In genomic region chr17:19372439-19372838, GRCh38 we compare ENCODE assay signal across 25 cellular contexts. TPM values are rescaled to one million over a fixed set of nuclear protein-coding genes. Genes with fewer than 3 reads are reported as not detected.
DNase-seq lines count a peak whose midpoint lies in the region; ATAC-seq and TF ChIP-seq lines count a peak whose summit lies in the region.
"Had no signal": no experiment of that assay in that cellular context is flagged by ENCODE, and none has a peak within 500 bp of the region (broad histone marks: within the 10 kb centered on the region; RNA-seq: fewer than 3 reads in every experiment).

No MANE protein-coding gene starts in this region.

- peaks cover 45% of the 10 kb centered on the region for H3K4me1 Mint-ChIP-seq in activated naive CD8-positive, alpha-beta T cell treated with anti-CD3 and anti-CD28 coated beads, Interleukin-2, amount 10 ng/mL, durations not matched to agents 7 days and 5 days
- peaks cover 28% of the 10 kb centered on the region for H3K4me1 Mint-ChIP-seq in activated naive CD8-positive, alpha-beta T cell treated with anti-CD3 and anti-CD28 coated beads for 36 hours
- peaks cover 65% of the 10 kb centered on the region for H3K4me1 Mint-ChIP-seq in activated T-helper 1 cell treated with anti-CD3 and anti-CD28 coated beads, Interleukin-12 subunit alpha, Interleukin-12 subunit beta, Interleukin-2, Interleukin-4 antibody, amounts not matched to agents 30 ng/mL and 10 ng/mL and 1 ng/mL, durations not matched to agents 14 hours and 24 hours and 36 hours (ENCODE audit: low read depth)
- H3K4me1 Mint-ChIP-seq in immature natural killer cell: peaks cover 87 to 88% of the 10 kb centered on the region in 2 donors

- DNase-seq in activated naive CD8-positive, alpha-beta T cell treated with anti-CD3 and anti-CD28 coated beads, Interleukin-2, amount 10 ng/mL, durations not matched to agents 7 days and 5 days: no peak
- DNase-seq in activated naive CD8-positive, alpha-beta T cell treated with anti-CD3 and anti-CD28 coated beads for 36 hours: no peak
- DNase-seq in activated T-helper 1 cell treated with anti-CD3 and anti-CD28 coated beads, Interleukin-12 subunit alpha, Interleukin-12 subunit beta, Interleukin-2, Interleukin-4 antibody, amounts not matched to agents 30 ng/mL and 10 ng/mL and 1 ng/mL, durations not matched to agents 14 hours and 24 hours and 36 hours (ENCODE audit: low spot score): no peak
- DNase-seq in immature natural killer cell (no peak), ureter (ENCODE audit: low spot score) (peak; percentile 29), T1000 (lab: John Stamatoyannopoulos, UW) (no peak), GM13977 (ENCODE audit: low spot score) (no peak)
- DNase-seq: ACHN; activated B cell treated with CpG ODN at 0.5 μM for 24 hours; BE2C; effector memory CD4-positive, alpha-beta T cell; kidney; NCI-H1417; NCI-H2029; NCI-H524 treated with DMSO at 0.1 percent for 48 hours; NK-92 treated with Interleukin-12 subunit alpha and Interleukin-12 subunit beta, amount 100 ng/mL, for 24 hours; psoas muscle; SK-N-SH; stimulated activated CD4-positive, alpha-beta T cell treated with anti-CD3 and anti-CD28 coated beads, Interleukin-4, amount 100 ng/mL, for 1 hour; tibial artery had no signal

- in situ Hi-C loops in GM13977 (cut with MboI; ENCODE audit: low pct_unique_long_range_greater_than_20kb, low sequenced_read_pairs, unreplicated experiment): loop anchor here (25.0 kb wide), 1 partner anchor 390 kb away; no protein-coding TSS in a partner anchor

- H3K36me3 Mint-ChIP-seq in activated naive CD8-positive, alpha-beta T cell treated with anti-CD3 and anti-CD28 coated beads, Interleukin-2, amount 10 ng/mL, durations not matched to agents 7 days and 5 days: no peaks in the 10 kb centered on the region
- H3K36me3 Mint-ChIP-seq in activated naive CD8-positive, alpha-beta T cell treated with anti-CD3 and anti-CD28 coated beads for 36 hours: no peaks in the 10 kb centered on the region
- H3K36me3 Mint-ChIP-seq in activated T-helper 1 cell treated with anti-CD3 and anti-CD28 coated beads, Interleukin-12 subunit alpha, Interleukin-12 subunit beta, Interleukin-2, Interleukin-4 antibody, amounts not matched to agents 30 ng/mL and 10 ng/mL and 1 ng/mL, durations not matched to agents 14 hours and 24 hours and 36 hours (ENCODE audit: low read depth): peaks cover 2% of the 10 kb centered on the region
- peaks cover 0 to 7% (median 0%) of the 10 kb centered on the region in 3 donors for H3K36me3 Mint-ChIP-seq in immature natural killer cell
- H3K36me3 Mint-ChIP-seq: activated naive CD4-positive, alpha-beta T cell treated with anti-CD3 and anti-CD28 coated beads, Interleukin-2, amount 50 U/mL, for 24 hours; mesothelial cell of epicardium had no signal

- POLR2A ChIA-PET in activated naive CD8-positive, alpha-beta T cell treated with anti-CD3 and anti-CD28 coated beads, Interleukin-2, amount 10 ng/mL, durations not matched to agents 7 days and 5 days (lab: Charles Lee): no interaction called here

- intact Hi-C loops in activated T-helper 1 cell treated with anti-CD3 and anti-CD28 coated beads, Interleukin-12 subunit alpha, Interleukin-12 subunit beta, Interleukin-2, Interleukin-4 antibody, amounts not matched to agents 30 ng/mL and 10 ng/mL and 1 ng/mL, durations not matched to agents 14 hours and 24 hours and 36 hours (cut with micrococcal nuclease): no loop called here

- peaks cover 8% of the 10 kb centered on the region for H3K27me3 Mint-ChIP-seq in activated naive CD8-positive, alpha-beta T cell treated with anti-CD3 and anti-CD28 coated beads, Interleukin-2, amount 10 ng/mL, durations not matched to agents 7 days and 5 days
- no peaks in the 10 kb centered on the region for H3K27me3 Mint-ChIP-seq in activated naive CD8-positive, alpha-beta T cell treated with anti-CD3 and anti-CD28 coated beads for 36 hours
- no peaks in the 10 kb centered on the region for H3K27me3 Mint-ChIP-seq in activated T-helper 1 cell treated with anti-CD3 and anti-CD28 coated beads, Interleukin-12 subunit alpha, Interleukin-12 subunit beta, Interleukin-2, Interleukin-4 antibody, amounts not matched to agents 30 ng/mL and 10 ng/mL and 1 ng/mL, durations not matched to agents 14 hours and 24 hours and 36 hours (ENCODE audit: insufficient read depth)
- peaks cover 2 to 35% (median 17%) of the 10 kb centered on the region in 3 donors for H3K27me3 Mint-ChIP-seq in immature natural killer cell (ENCODE audit: low read depth in 3 of 3)
- H3K27me3 Mint-ChIP-seq: activated B cell treated with CpG ODN at 0.5 μM for 24 hours; activated naive CD4-positive, alpha-beta T cell treated with anti-CD3 and anti-CD28 coated beads, Interleukin-2, amount 50 U/mL, for 24 hours had no signal

- no peak for TF ChIP-seq CTCF in GM13977 (IDR thresholded peaks at IDR 0.05; ENCODE audit: extremely low read depth, insufficient read depth, missing control alignments)

- H3K4me3 Mint-ChIP-seq in activated naive CD8-positive, alpha-beta T cell treated with anti-CD3 and anti-CD28 coated beads, Interleukin-2, amount 10 ng/mL, durations not matched to agents 7 days and 5 days: no peak overlapping the region
- no peak overlapping the region for H3K4me3 Mint-ChIP-seq in activated naive CD8-positive, alpha-beta T cell treated with anti-CD3 and anti-CD28 coated beads for 36 hours
- H3K4me3 Mint-ChIP-seq in activated T-helper 1 cell treated with anti-CD3 and anti-CD28 coated beads, Interleukin-12 subunit alpha, Interleukin-12 subunit beta, Interleukin-2, Interleukin-4 antibody, amounts not matched to agents 30 ng/mL and 10 ng/mL and 1 ng/mL, durations not matched to agents 14 hours and 24 hours and 36 hours: peak overlapping the region; percentile 4
- H3K4me3 Mint-ChIP-seq in immature natural killer cell: peak overlapping the region; percentile 84 to 100 (median 88)
- H3K4me3 Mint-ChIP-seq: activated B cell treated with CpG ODN at 0.5 μM for 24 hours; activated naive CD4-positive, alpha-beta T cell treated with anti-CD3 and anti-CD28 coated beads, Interleukin-2, amount 50 U/mL, for 24 hours; mesothelial cell of epicardium had no signal

- H3K27ac Mint-ChIP-seq in activated naive CD8-positive, alpha-beta T cell treated with anti-CD3 and anti-CD28 coated beads, Interleukin-2, amount 10 ng/mL, durations not matched to agents 7 days and 5 days: peak overlapping the region; percentile 26
- no peak overlapping the region for H3K27ac Mint-ChIP-seq in activated naive CD8-positive, alpha-beta T cell treated with anti-CD3 and anti-CD28 coated beads for 36 hours
- H3K27ac Mint-ChIP-seq in activated T-helper 1 cell treated with anti-CD3 and anti-CD28 coated beads, Interleukin-12 subunit alpha, Interleukin-12 subunit beta, Interleukin-2, Interleukin-4 antibody, amounts not matched to agents 30 ng/mL and 10 ng/mL and 1 ng/mL, durations not matched to agents 14 hours and 24 hours and 36 hours: peak overlapping the region; percentile 61
- H3K27ac Mint-ChIP-seq in immature natural killer cell: peak overlapping the region; percentile 95 to 98 (median 97)
- H3K27ac Mint-ChIP-seq: activated B cell treated with CpG ODN at 0.5 μM for 24 hours; activated naive CD4-positive, alpha-beta T cell treated with anti-CD3 and anti-CD28 coated beads, Interleukin-2, amount 50 U/mL, for 24 hours; mesothelial cell of epicardium had no signal

- ATAC-seq in activated naive CD8-positive, alpha-beta T cell treated with anti-CD3 and anti-CD28 coated beads, Interleukin-2, amount 10 ng/mL, durations not matched to agents 7 days and 5 days (ENCODE audit: low read depth): no peak
- no peak for ATAC-seq in HG03196 (IDR thresholded peaks at IDR 0.05; ENCODE audit: unreplicated experiment)
- ATAC-seq: psoas muscle, Right ventricle myocardium inferior had no signal

- no peaks in the 10 kb centered on the region for H3K9me3 Mint-ChIP-seq in activated naive CD8-positive, alpha-beta T cell treated with anti-CD3 and anti-CD28 coated beads, Interleukin-2, amount 10 ng/mL, durations not matched to agents 7 days and 5 days
- no peaks in the 10 kb centered on the region for H3K9me3 Mint-ChIP-seq in activated naive CD8-positive, alpha-beta T cell treated with anti-CD3 and anti-CD28 coated beads for 36 hours
- no peaks in the 10 kb centered on the region for H3K9me3 Mint-ChIP-seq in activated T-helper 1 cell treated with anti-CD3 and anti-CD28 coated beads, Interleukin-12 subunit alpha, Interleukin-12 subunit beta, Interleukin-2, Interleukin-4 antibody, amounts not matched to agents 30 ng/mL and 10 ng/mL and 1 ng/mL, durations not matched to agents 14 hours and 24 hours and 36 hours
- H3K9me3 Mint-ChIP-seq in immature natural killer cell: peaks cover 0 to 2% (median 0%) of the 10 kb centered on the region in 6 donors
- H3K9me3 Mint-ChIP-seq: activated B cell treated with CpG ODN at 0.5 μM for 24 hours; activated naive CD4-positive, alpha-beta T cell treated with anti-CD3 and anti-CD28 coated beads, Interleukin-2, amount 50 U/mL, for 24 hours; mesothelial cell of epicardium had no signal

RNA-seq across cellular contexts. Expression of gene MAPK7, which starts 5.9 kb away (rescaled TPM):
- total RNA-seq in activated naive CD8-positive, alpha-beta T cell treated with anti-CD3 and anti-CD28 coated beads, Interleukin-2, amount 10 ng/mL, durations not matched to agents 7 days and 5 days: 10 to 100 TPM; 26.8 to 27.4 TPM
- total RNA-seq in activated naive CD8-positive, alpha-beta T cell treated with anti-CD3 and anti-CD28 coated beads for 36 hours: 10 to 100 TPM; 14.0 to 16.0 TPM
- total RNA-seq in activated T-helper 1 cell treated with anti-CD3 and anti-CD28 coated beads, Interleukin-12 subunit alpha, Interleukin-12 subunit beta, Interleukin-2, Interleukin-4 antibody, amounts not matched to agents 30 ng/mL and 10 ng/mL and 1 ng/mL, durations not matched to agents 14 hours and 24 hours and 36 hours: 17.2 and 20.7 TPM in 2 replicates
- 10 to 100 TPM in 1 of 3 donors, 1 to 10 TPM in 2; 3.4 to 23.0 (median 7.3) TPM for polyA plus RNA-seq in immature natural killer cell
- total RNA-seq in ureter: 30.6 TPM

RNA-seq across cellular contexts. Expression of gene B9D1, which starts 9.9 kb away (rescaled TPM):
- total RNA-seq in activated naive CD8-positive, alpha-beta T cell treated with anti-CD3 and anti-CD28 coated beads, Interleukin-2, amount 10 ng/mL, durations not matched to agents 7 days and 5 days: 1 to 10 TPM; 1.6 to 2.1 TPM
- 1 to 10 TPM; 4.7 to 7.3 TPM for total RNA-seq in activated naive CD8-positive, alpha-beta T cell treated with anti-CD3 and anti-CD28 coated beads for 36 hours
- total RNA-seq in activated T-helper 1 cell treated with anti-CD3 and anti-CD28 coated beads, Interleukin-12 subunit alpha, Interleukin-12 subunit beta, Interleukin-2, Interleukin-4 antibody, amounts not matched to agents 30 ng/mL and 10 ng/mL and 1 ng/mL, durations not matched to agents 14 hours and 24 hours and 36 hours: 4.3 and 5.6 TPM in 2 replicates
- 1 to 10 TPM; 2.5 to 4.4 (median 2.5) TPM for polyA plus RNA-seq in immature natural killer cell
- total RNA-seq in ureter: 22.7 TPM

RNA-seq across cellular contexts. Expression of gene MFAP4, which starts 14.6 kb away (rescaled TPM):
- total RNA-seq in activated naive CD8-positive, alpha-beta T cell treated with anti-CD3 and anti-CD28 coated beads, Interleukin-2, amount 10 ng/mL, durations not matched to agents 7 days and 5 days: not detected
- total RNA-seq in activated naive CD8-positive, alpha-beta T cell treated with anti-CD3 and anti-CD28 coated beads for 36 hours: under 1 TPM; 0.14 to 0.41 TPM
- total RNA-seq in activated T-helper 1 cell treated with anti-CD3 and anti-CD28 coated beads, Interleukin-12 subunit alpha, Interleukin-12 subunit beta, Interleukin-2, Interleukin-4 antibody, amounts not matched to agents 30 ng/mL and 10 ng/mL and 1 ng/mL, durations not matched to agents 14 hours and 24 hours and 36 hours: not detected in 2 replicates
- polyA plus RNA-seq in immature natural killer cell: under 1 TPM in 1 of 3 donors, not detected in 2; 0.18 TPM
- 119 TPM for total RNA-seq in ureter
- total RNA-seq: activated B cell treated with CpG ODN at 0.5 μM for 24 hours, G401 had no signal

RNA-seq across cellular contexts. Expression of gene RNF112, which starts 38.6 kb away (rescaled TPM):
- 1 to 10 TPM; 1.2 to 1.8 TPM for total RNA-seq in activated naive CD8-positive, alpha-beta T cell treated with anti-CD3 and anti-CD28 coated beads, Interleukin-2, amount 10 ng/mL, durations not matched to agents 7 days and 5 days
- total RNA-seq in activated naive CD8-positive, alpha-beta T cell treated with anti-CD3 and anti-CD28 coated beads for 36 hours: under 1 TPM in 1 of 2 experiments, not detected in 1; 0.10 TPM
- not detected in 2 replicates for total RNA-seq in activated T-helper 1 cell treated with anti-CD3 and anti-CD28 coated beads, Interleukin-12 subunit alpha, Interleukin-12 subunit beta, Interleukin-2, Interleukin-4 antibody, amounts not matched to agents 30 ng/mL and 10 ng/mL and 1 ng/mL, durations not matched to agents 14 hours and 24 hours and 36 hours
- polyA plus RNA-seq in immature natural killer cell: not detected
- 20.7 TPM for total RNA-seq in ureter
- total RNA-seq: G401 had no signal

Comparison
In these comparisons a context has a peak if more than half of its experiments do, and no peak if none do; other contexts are left out.
1. H3K4me3 Mint-ChIP-seq: peak in activated T-helper 1 cell treated with anti-CD3 and anti-CD28 coated beads, Interleukin-12 subunit alpha, Interleukin-12 subunit beta, Interleukin-2, Interleukin-4 antibody, amounts not matched to agents 30 ng/mL and 10 ng/mL and 1 ng/mL, durations not matched to agents 14 hours and 24 hours and 36 hours (single experiment) and immature natural killer cell (5 of 5); none in activated naive CD8-positive, alpha-beta T cell treated with anti-CD3 and anti-CD28 coated beads, Interleukin-2, amount 10 ng/mL, durations not matched to agents 7 days and 5 days (single experiment) and activated naive CD8-positive, alpha-beta T cell treated with anti-CD3 and anti-CD28 coated beads for 36 hours (single experiment).
2. RNA of gene MFAP4, which starts 14.6 kb away (total RNA-seq): 119 TPM in ureter (single experiment); 0.14 to 0.41 TPM in activated naive CD8-positive, alpha-beta T cell treated with anti-CD3 and anti-CD28 coated beads for 36 hours, not detected in activated naive CD8-positive, alpha-beta T cell treated with anti-CD3 and anti-CD28 coated beads, Interleukin-2, amount 10 ng/mL, durations not matched to agents 7 days and 5 days and not detected in activated T-helper 1 cell treated with anti-CD3 and anti-CD28 coated beads, Interleukin-12 subunit alpha, Interleukin-12 subunit beta, Interleukin-2, Interleukin-4 antibody, amounts not matched to agents 30 ng/mL and 10 ng/mL and 1 ng/mL, durations not matched to agents 14 hours and 24 hours and 36 hours; every median in the first group is over 10 times any median in the second.